ENCODE assay signal across 9 cellular contexts in genomic region chr19:3977242-3978143, GRCh38. TPM values are rescaled to one million over a fixed set of nuclear protein-coding genes. Genes with fewer than 3 reads are reported as not detected.
A peak's percentile ranks its signal among the peaks of the same experiment; 100 is the strongest.
DNase-seq lines count a peak whose midpoint lies in the region; ATAC-seq lines count a peak whose summit lies in the region.
"Had no signal": no experiment of that assay in that cellular context is flagged by ENCODE, and none has a peak within 500 bp of the region (broad histone marks: within the 10 kb centered on the region; RNA-seq: fewer than 3 reads in every experiment).

No MANE protein-coding gene starts in this region.

- H2AK5ac ChIP-seq in neuronal stem cell (ENCODE audit: low read depth, low read length), result no peak overlapping the region

- H3K23ac ChIP-seq in neuronal stem cell (ENCODE audit: low read depth, low read length, poor library complexity), result peak overlapping the region; percentile 90

- H3K4me2 ChIP-seq in neuronal stem cell (ENCODE audit: insufficient read depth, low read length, poor library complexity, severe bottlenecking), result no peak overlapping the region

- H3K18ac ChIP-seq in neuronal stem cell (ENCODE audit: low read length), result no peak overlapping the region

- no peaks in the 10 kb centered on the region for H3K9me3 ChIP-seq in HUES64 (ENCODE audit: insufficient read depth, low read depth, low read length)
- no peaks in the 10 kb centered on the region for H3K9me3 ChIP-seq in neuronal stem cell (replicated peaks in 1 of 2; ENCODE audit: control insufficient read depth in 2 of 2, insufficient read depth in 1 of 2, low read depth in 1 of 2, low read length in 2 of 2)
- H3K9me3 ChIP-seq: stomach had no signal

- ATAC-seq in GM19351 (IDR thresholded peaks at IDR 0.05; ENCODE audit: unreplicated experiment) (no peak), GM18907 (IDR thresholded peaks at IDR 0.05; ENCODE audit: unreplicated experiment) (no peak)

- in situ Hi-C loops in KBM-7 (cut with MboI; ENCODE audit: low pct_unique_long_range_greater_than_20kb, low sequenced_read_pairs), result no loop called here

- no peak overlapping the region for H2AFZ ChIP-seq in neuronal stem cell (ENCODE audit: low read length)

- peak overlapping the region; percentile 20 for H2BK5ac ChIP-seq in neuronal stem cell (ENCODE audit: low read length)

- H2BK120ac ChIP-seq in neuronal stem cell (ENCODE audit: low read depth, low read length), result no peak overlapping the region

- no peak overlapping the region for H2BK12ac ChIP-seq in neuronal stem cell (ENCODE audit: low read length)

- peak overlapping the region; percentile 5; the same call in 1 of the 2 replicates for H3K27ac ChIP-seq in HUES64 (ENCODE audit: low read depth, low read length)
- no peak overlapping the region for H3K27ac ChIP-seq in neuronal stem cell (replicated peaks; ENCODE audit: low read length)
- H3K27ac ChIP-seq: SK-N-MC had no signal

- H3K27me3 ChIP-seq in HUES64 (ENCODE audit: insufficient read depth, low read length), result no peaks in the 10 kb centered on the region
- H3K27me3 ChIP-seq in neuronal stem cell (ENCODE audit: control insufficient read depth in 3 of 3, insufficient read depth in 3 of 3, low read depth in 1 of 3, low read length in 3 of 3), result no peaks in the 10 kb centered on the region
- H3K27me3 ChIP-seq: stomach had no signal

- H3K79me1 ChIP-seq in neuronal stem cell (ENCODE audit: low read depth, low read length), result peaks cover 33% of the 10 kb centered on the region

- no peak overlapping the region for H4K91ac ChIP-seq in neuronal stem cell (ENCODE audit: low read depth, low read length, poor library complexity)

- 95% methylated on average over 59 of the region's 59 CpGs for WGBS in HUES64
- WGBS in neuronal stem cell (ENCODE audit: extremely low coverage in 2 of 2, insufficient read length in 2 of 2, insufficient replicate concordance in 1 of 2), 2 donors, result no CpG with 5 or more reads among the region's 59 CpGs

- H3K14ac ChIP-seq in neuronal stem cell (ENCODE audit: low read length), result no peak overlapping the region

- no peak overlapping the region for H3K4ac ChIP-seq in neuronal stem cell (ENCODE audit: low read length)

- H2BK15ac ChIP-seq in neuronal stem cell (ENCODE audit: low read length), result no peak overlapping the region

- DNase-seq in ELF-1 (ENCODE audit: low read depth, low spot score) (peak; percentile 55), ecto neural progenitor cell (ENCODE audit: low spot score) (peak; percentile 48), neuronal stem cell (ENCODE audit: low spot score) (no peak), KBM-7 (no peak)
- DNase-seq: stomach had no signal

- H3K4me3 ChIP-seq in HUES64 (ENCODE audit: low read length) (no peak overlapping the region), neuronal stem cell (ENCODE audit: low read length in 2 of 2) (no peak overlapping the region)
- H3K4me3 ChIP-seq: SK-N-MC, stomach had no signal

- H3K36me3 ChIP-seq in HUES64 (ENCODE audit: insufficient read depth, low read length) (peaks cover 79% of the 10 kb centered on the region), neuronal stem cell (replicated peaks in 1 of 2; ENCODE audit: control insufficient read depth in 2 of 2, insufficient read depth in 2 of 2, low read length in 2 of 2) (peaks cover 69 to 74% of the 10 kb centered on the region in 2 donors)

- H4K8ac ChIP-seq in neuronal stem cell (ENCODE audit: low read depth, low read length), result no peak overlapping the region

- H3K4me1 ChIP-seq in HUES64 (ENCODE audit: insufficient read depth, low read length) (no peaks in the 10 kb centered on the region), neuronal stem cell (ENCODE audit: control insufficient read depth in 2 of 2, insufficient read depth in 1 of 2, low read depth in 1 of 2, low read length in 2 of 2) (no peaks in the 10 kb centered on the region)

- H3K9ac ChIP-seq in HUES64 (ENCODE audit: low read depth, low read length) (no peak overlapping the region), neuronal stem cell (ENCODE audit: low read depth, low read length, poor library complexity) (peak overlapping the region; percentile 44)

RNA-seq across cellular contexts. Expression of gene DAPK3, which starts 6.6 kb away (rescaled TPM):
- polyA plus RNA-seq in HUES64 (2013, experiment 1 of 2), result 42.6 TPM
- 41.9 TPM for polyA plus RNA-seq in HUES64 (2013, experiment 2 of 2)
- 56.3 TPM for polyA plus RNA-seq in neuronal stem cell (2013, experiment 1 of 2)
- polyA plus RNA-seq in neuronal stem cell (2013, experiment 2 of 2), result 55.0 TPM

RNA-seq across cellular contexts. Expression of gene EEF2, which starts 7.8 kb away (rescaled TPM):
- 1,689 TPM for polyA plus RNA-seq in HUES64 (2013, experiment 1 of 2)
- 1,793 TPM for polyA plus RNA-seq in HUES64 (2013, experiment 2 of 2)
- polyA plus RNA-seq in neuronal stem cell (2013, experiment 1 of 2), result 2,427 TPM
- polyA plus RNA-seq in neuronal stem cell (2013, experiment 2 of 2), result 2,458 TPM

RNA-seq across cellular contexts. Expression of gene PIAS4, which starts 30.0 kb away (rescaled TPM):
- polyA plus RNA-seq in HUES64 (2013, experiment 1 of 2), result 26.4 TPM
- 23.3 TPM for polyA plus RNA-seq in HUES64 (2013, experiment 2 of 2)
- 64.0 TPM for polyA plus RNA-seq in neuronal stem cell (2013, experiment 1 of 2)
- 61.2 TPM for polyA plus RNA-seq in neuronal stem cell (2013, experiment 2 of 2)

RNA-seq across cellular contexts. Expression of gene NMRK2, which starts 44.6 kb away (rescaled TPM):
- 40.9 TPM for polyA plus RNA-seq in HUES64 (2013, experiment 1 of 2)
- 38.4 TPM for polyA plus RNA-seq in HUES64 (2013, experiment 2 of 2)
- 0.60 TPM for polyA plus RNA-seq in neuronal stem cell (2013, experiment 1 of 2)
- 0.72 TPM for polyA plus RNA-seq in neuronal stem cell (2013, experiment 2 of 2)

Comparison
In these comparisons a context has a peak if more than half of its experiments do, and no peak if none do; other contexts are left out.
1. DNase-seq: peak in ELF-1 (single experiment) and ecto neural progenitor cell (single experiment); none in neuronal stem cell (single experiment) and KBM-7 (single experiment).